Comparison of ENCODE assay signal across 23 cellular contexts in genomic region chr16:4087099-4087885, GRCh38. TPM values are rescaled to one million over a fixed set of nuclear protein-coding genes. Genes with fewer than 3 reads are reported as not detected.
A peak's percentile ranks its signal among the peaks of the same experiment; 100 is the strongest.
DNase-seq lines count a peak whose midpoint lies in the region; ATAC-seq, FAIRE-seq and TF ChIP-seq lines count a peak whose summit lies in the region.
"Had no signal": no experiment of that assay in that cellular context is flagged by ENCODE, and none has a peak within 500 bp of the region (broad histone marks: within the 10 kb centered on the region; RNA-seq: fewer than 3 reads in every experiment).

No MANE protein-coding gene starts in this region.

- H3K27ac ChIP-seq in HCT116 (ENCODE audit: low read depth, low read length), result no peak overlapping the region
- no peak overlapping the region for H3K27ac ChIP-seq in K562 (ENCODE audit: extremely low read depth, low read depth, low read length)
- no peak overlapping the region for H3K27ac ChIP-seq in HepG2 (ENCODE audit: extremely low read length, insufficient read depth, low read length)
- H3K27ac ChIP-seq: neutrophil, transverse colon had no signal

- H3K27ac Mint-ChIP-seq in stimulated activated effector memory CD8-positive, alpha-beta T cell treated with anti-CD3 and anti-CD28 coated beads, Interleukin-12 subunit alpha, Interleukin-12 subunit beta, amount 100 ng/mL, for 72 hours, result peak overlapping the region; percentile 50
- H3K27ac Mint-ChIP-seq in activated naive CD4-positive, alpha-beta T cell treated with anti-CD3 and anti-CD28 coated beads, Interleukin-2, amount 10 ng/mL, durations not matched to agents 7 days and 5 days, result no peak overlapping the region
- H3K27ac Mint-ChIP-seq: activated B cell treated with CpG ODN at 0.5 μM for 24 hours; activated CD4-positive, alpha-beta memory T cell treated with anti-CD3 and anti-CD28 coated beads for 36 hours had no signal

- TF ChIP-seq CTCF in HCT116 (IDR thresholded peaks at IDR 0.05 in 2 of 3, conservative IDR thresholded peaks at IDR 0.05 in 1 of 3; ENCODE audit: borderline replicate concordance in 1 of 3, insufficient read depth in 1 of 3, low read depth in 2 of 3, low read length in 2 of 3) (no peak), K562 (IDR thresholded peaks at IDR 0.05 in 2 of 3, conservative IDR thresholded peaks at IDR 0.05 in 1 of 3; ENCODE audit: insufficient read depth in 2 of 3, low read depth in 1 of 3, low read length in 3 of 3) (no peak), HepG2 (CRISPR knock-in tag; IDR thresholded peaks at IDR 0.05) (no peak)

- TF ChIP-seq RAD21 in HCT116 (IDR thresholded peaks at IDR 0.05; ENCODE audit: low read depth), result no peak
- no peak for TF ChIP-seq RAD21 in K562 (CRISPR knock-in tag; conservative IDR thresholded peaks at IDR 0.05 in 1 of 2, IDR thresholded peaks at IDR 0.05 in 1 of 2)
- no peak for TF ChIP-seq RAD21 in HepG2 (CRISPR knock-in tag; IDR thresholded peaks at IDR 0.05)

- TF ChIP-seq POLR2A in HCT116 (IDR thresholded peaks at IDR 0.05; ENCODE audit: borderline replicate concordance, extremely low read depth, insufficient read depth, insufficient read length), result no peak
- TF ChIP-seq POLR2A in K562 (conservative IDR thresholded peaks at IDR 0.05), result no peak
- TF ChIP-seq POLR2A in HepG2 (IDR thresholded peaks at IDR 0.05; ENCODE audit: insufficient read depth in 1 of 2, low read depth in 2 of 2, low read length in 2 of 2), result no peak
- no peak for TF ChIP-seq POLR2A in H54 (IDR thresholded peaks at IDR 0.05; ENCODE audit: low read depth, low read length)

- H3K79me2 ChIP-seq in HCT116 (ENCODE audit: insufficient read depth, low read length) (no peaks in the 10 kb centered on the region), K562 (ENCODE audit: control insufficient read depth, insufficient read depth, low read length) (no peaks in the 10 kb centered on the region), HepG2 (ENCODE audit: insufficient read depth, low read length) (peaks cover 36% of the 10 kb centered on the region)

- H3K4me1 ChIP-seq in HCT116 (ENCODE audit: control insufficient read depth in 1 of 2, insufficient read depth in 2 of 2, low read length in 2 of 2) (peaks cover 20 to 23% of the 10 kb centered on the region in 2 experiments), K562 (replicated peaks in 1 of 2; ENCODE audit: control insufficient read depth in 2 of 2, insufficient read depth in 2 of 2, low read length in 2 of 2) (no peaks in the 10 kb centered on the region), HepG2 (ENCODE audit: insufficient read depth, low read length) (peaks cover 15% of the 10 kb centered on the region)

- no peaks in the 10 kb centered on the region for H3K36me3 Mint-ChIP-seq in stimulated activated effector memory CD8-positive, alpha-beta T cell treated with anti-CD3 and anti-CD28 coated beads, Interleukin-12 subunit alpha, Interleukin-12 subunit beta, amount 100 ng/mL, for 72 hours
- peaks cover 8% of the 10 kb centered on the region for H3K36me3 Mint-ChIP-seq in activated naive CD4-positive, alpha-beta T cell treated with anti-CD3 and anti-CD28 coated beads, Interleukin-2, amount 10 ng/mL, durations not matched to agents 7 days and 5 days
- H3K36me3 Mint-ChIP-seq: activated CD4-positive, alpha-beta memory T cell treated with anti-CD3 and anti-CD28 coated beads for 36 hours had no signal

- H3K9me3 Mint-ChIP-seq in stimulated activated effector memory CD8-positive, alpha-beta T cell treated with anti-CD3 and anti-CD28 coated beads, Interleukin-12 subunit alpha, Interleukin-12 subunit beta, amount 100 ng/mL, for 72 hours, result no peaks in the 10 kb centered on the region
- H3K9me3 Mint-ChIP-seq in activated naive CD4-positive, alpha-beta T cell treated with anti-CD3 and anti-CD28 coated beads, Interleukin-2, amount 10 ng/mL, durations not matched to agents 7 days and 5 days, result peaks cover 5% of the 10 kb centered on the region
- H3K9me3 Mint-ChIP-seq: activated B cell treated with CpG ODN at 0.5 μM for 24 hours; activated T-cell treated with anti-CD3 and anti-CD28 coated beads, Interleukin-2, amount 50 U/mL, for 4 hours had no signal

- intact Hi-C loops in HCT116 (cut with micrococcal nuclease) (no loop called here), K562 (cut with micrococcal nuclease) (no loop called here), HepG2 (cut with micrococcal nuclease; ENCODE audit: unreplicated experiment) (no loop called here)

- RAD21 ChIA-PET in HCT116 (lab: Charles Lee; ENCODE audit: low non-redundant PET in 1 of 2, low total read pairs in 2 of 2, uncharacterized antibody in 2 of 2, unreplicated experiment in 2 of 2), result interaction anchor here in 1 of 2 experiments (0.6 kb wide), 1 partner anchor 163 kb away, joined by 3 read pairs; no protein-coding TSS in a partner anchor

- DNase-seq in HCT116 (ENCODE audit: low read depth, low spot score), result no peak
- DNase-seq in K562 (ENCODE audit: extremely low read depth in 1 of 4, low spot score in 3 of 4), result no peak
- no peak for DNase-seq in HepG2 (ENCODE audit: low spot score)
- no peak for DNase-seq in stimulated activated effector memory CD8-positive, alpha-beta T cell treated with anti-CD3 and anti-CD28 coated beads, Interleukin-12 subunit alpha, Interleukin-12 subunit beta, amount 100 ng/mL, for 72 hours (ENCODE audit: low spot score in 2 of 2)
- no peak for DNase-seq in NCI-H510A treated with DMSO at 0.1 percent for 48 hours (lab: John Stamatoyannopoulos, UW)
- no peak for DNase-seq in MG63
- DNase-seq in H54 (ENCODE audit: insufficient read length, low spot score), result no peak
- no peak for DNase-seq in activated naive CD4-positive, alpha-beta T cell treated with anti-CD3 and anti-CD28 coated beads, Interleukin-2, amount 10 ng/mL, durations not matched to agents 7 days and 5 days
- DNase-seq: activated B cell treated with CpG ODN at 0.5 μM for 24 hours; activated CD4-positive, alpha-beta memory T cell treated with anti-CD3 and anti-CD28 coated beads for 36 hours; activated T-cell treated with anti-CD3 and anti-CD28 coated beads, Interleukin-2, amount 50 U/mL, for 4 hours; foreskin fibroblast; left colon; NCI-H1092 treated with DMSO at 0.1 percent for 48 hours; NCI-H2081 treated with DMSO at 0.1 percent for 48 hours; NCI-H526; retina; SHP77 had no signal

- BruUV-seq in HCT116 (replicated peaks; lab: Mats Ljungman, UMichigan) (no TSS peak), K562 (replicated peaks; lab: Mats Ljungman, UMichigan) (no TSS peak), HepG2 (replicated peaks; lab: Mats Ljungman, UMichigan) (no TSS peak)

- in situ Hi-C loops in K562 (cut with MboI) (no loop called here), HepG2 (cut with HindIII; ENCODE audit: extremely low pct_ligation_motif_present, low pct_unique_long_range_greater_than_20kb) (no loop called here)

- H3K4me2 ChIP-seq in HCT116 (ENCODE audit: low read length), result peak overlapping the region; percentile 12; the same call in 1 of the 2 replicates
- H3K4me2 ChIP-seq in K562 (ENCODE audit: insufficient read depth, low read length), result no peak overlapping the region
- H3K4me2 ChIP-seq in HepG2 (ENCODE audit: low read depth, low read length), result no peak overlapping the region

- no peaks in the 10 kb centered on the region for H3K36me3 ChIP-seq in HCT116 (ENCODE audit: control insufficient read depth in 1 of 2, insufficient read depth in 2 of 2, low read length in 2 of 2)
- H3K36me3 ChIP-seq in K562 (ENCODE audit: control insufficient read depth, insufficient read depth, low read length), result no peaks in the 10 kb centered on the region
- peaks cover 0 to 2% of the 10 kb centered on the region in 2 experiments; a peak in 2 of 5 replicates for H3K36me3 ChIP-seq in HepG2 (replicated peaks in 1 of 2; ENCODE audit: control insufficient read depth in 1 of 2, insufficient read depth in 2 of 2, low read length in 2 of 2)
- H3K36me3 ChIP-seq in MG63, result peaks cover 22% of the 10 kb centered on the region
- H3K36me3 ChIP-seq: neutrophil, transverse colon had no signal

- no peaks in the 10 kb centered on the region for H3K9me3 ChIP-seq in HCT116 (ENCODE audit: control insufficient read depth in 1 of 2, insufficient read depth in 1 of 2, low read depth in 1 of 2, low read length in 2 of 2)
- no peaks in the 10 kb centered on the region for H3K9me3 ChIP-seq in K562 (replicated peaks; ENCODE audit: control insufficient read depth, insufficient read depth, low read depth, low read length)
- H3K9me3 ChIP-seq in HepG2 (ENCODE audit: low read length), result no peaks in the 10 kb centered on the region
- no peaks in the 10 kb centered on the region for H3K9me3 ChIP-seq in MG63
- H3K9me3 ChIP-seq: neutrophil, transverse colon had no signal

- H3K4me3 Mint-ChIP-seq in stimulated activated effector memory CD8-positive, alpha-beta T cell treated with anti-CD3 and anti-CD28 coated beads, Interleukin-12 subunit alpha, Interleukin-12 subunit beta, amount 100 ng/mL, for 72 hours, result no peak overlapping the region
- no peak overlapping the region for H3K4me3 Mint-ChIP-seq in activated naive CD4-positive, alpha-beta T cell treated with anti-CD3 and anti-CD28 coated beads, Interleukin-2, amount 10 ng/mL, durations not matched to agents 7 days and 5 days
- H3K4me3 Mint-ChIP-seq: activated B cell treated with CpG ODN at 0.5 μM for 24 hours; activated CD4-positive, alpha-beta memory T cell treated with anti-CD3 and anti-CD28 coated beads for 36 hours; activated T-cell treated with anti-CD3 and anti-CD28 coated beads, Interleukin-2, amount 50 U/mL, for 4 hours had no signal

- H2AFZ ChIP-seq in HCT116 (ENCODE audit: low read depth, low read length, poor library complexity, severe bottlenecking), result no peak overlapping the region
- no peak overlapping the region for H2AFZ ChIP-seq in K562 (ENCODE audit: low read depth, low read length)
- H2AFZ ChIP-seq in HepG2 (ENCODE audit: low read length), result no peak overlapping the region

- ATAC-seq in HCT116 (no peak), K562 (no peak), HepG2 (peak; percentile 69)
- ATAC-seq in stimulated activated effector memory CD8-positive, alpha-beta T cell treated with anti-CD3 and anti-CD28 coated beads, Interleukin-12 subunit alpha, Interleukin-12 subunit beta, amount 100 ng/mL, for 72 hours, result no peak
- ATAC-seq: activated naive CD4-positive, alpha-beta T cell treated with anti-CD3 and anti-CD28 coated beads, Interleukin-2, amount 50 U/mL, for 72 hours; activated T-cell treated with anti-CD3 and anti-CD28 coated beads, Interleukin-2, amount 50 U/mL, for 4 hours; left colon had no signal

- FAIRE-seq in K562 (lab: Jason Lieb, UNC) (no peak), HepG2 (lab: Jason Lieb, UNC) (no peak), H54 (lab: Jason Lieb, UNC) (no peak)
- FAIRE-seq: colon, GM18507 had no signal

- H3K4me3 ChIP-seq in HCT116 (replicated peaks in 1 of 2; ENCODE audit: low read depth in 1 of 2, low read length in 2 of 2) (no peak overlapping the region), K562 (no peak overlapping the region), HepG2 (replicated peaks in 1 of 3; ENCODE audit: insufficient read depth in 1 of 3, low read depth in 2 of 3, low read length in 3 of 3) (no peak overlapping the region), MG63 (no peak overlapping the region)
- H3K4me3 ChIP-seq: transverse colon had no signal

- H3K27me3 Mint-ChIP-seq in activated naive CD4-positive, alpha-beta T cell treated with anti-CD3 and anti-CD28 coated beads, Interleukin-2, amount 10 ng/mL, durations not matched to agents 7 days and 5 days, result peaks cover 10% of the 10 kb centered on the region
- H3K27me3 Mint-ChIP-seq: activated CD4-positive, alpha-beta memory T cell treated with anti-CD3 and anti-CD28 coated beads for 36 hours had no signal

- H3K27me3 ChIP-seq in HCT116 (ENCODE audit: insufficient read depth, low read length), result no peaks in the 10 kb centered on the region
- peaks cover 34 to 64% of the 10 kb centered on the region in 2 experiments for H3K27me3 ChIP-seq in K562 (ENCODE audit: control insufficient read depth in 2 of 2, insufficient read depth in 2 of 2, low read length in 2 of 2)
- no peaks in the 10 kb centered on the region for H3K27me3 ChIP-seq in HepG2 (ENCODE audit: control insufficient read depth in 1 of 2, insufficient read depth in 2 of 2, low read length in 2 of 2)
- no peaks in the 10 kb centered on the region for H3K27me3 ChIP-seq in MG63
- H3K27me3 ChIP-seq: transverse colon had no signal

- 0% methylated on average over 11 of the region's 12 CpGs for WGBS in K562 (ENCODE audit: insufficient coverage, low coverage, missing lambda C conversion rate)
- WGBS in HepG2 (ENCODE audit: low lambda C conversion rate), result 80% methylated on average over 12 of the region's 12 CpGs

- H3K9ac ChIP-seq in HCT116 (ENCODE audit: low read length) (no peak overlapping the region), K562 (ENCODE audit: insufficient read depth in 1 of 2, low read depth in 2 of 2, low read length in 2 of 2) (no peak overlapping the region), HepG2 (ENCODE audit: insufficient read depth, low read depth, low read length) (no peak overlapping the region)

- no peaks in the 10 kb centered on the region for H3K9me2 ChIP-seq in HCT116 (ENCODE audit: insufficient read depth)

- peaks cover 18% of the 10 kb centered on the region for H3K4me1 Mint-ChIP-seq in stimulated activated effector memory CD8-positive, alpha-beta T cell treated with anti-CD3 and anti-CD28 coated beads, Interleukin-12 subunit alpha, Interleukin-12 subunit beta, amount 100 ng/mL, for 72 hours
- H3K4me1 Mint-ChIP-seq in activated naive CD4-positive, alpha-beta T cell treated with anti-CD3 and anti-CD28 coated beads, Interleukin-2, amount 10 ng/mL, durations not matched to agents 7 days and 5 days, result peaks cover 25% of the 10 kb centered on the region
- H3K4me1 Mint-ChIP-seq: activated B cell treated with CpG ODN at 0.5 μM for 24 hours had no signal

- H4K20me1 ChIP-seq in HCT116 (ENCODE audit: insufficient read depth) (no peaks in the 10 kb centered on the region), K562 (replicated peaks; ENCODE audit: control insufficient read depth, insufficient read depth, low read length) (no peaks in the 10 kb centered on the region), HepG2 (ENCODE audit: insufficient read depth, low read length) (0 out of 2 replicates have a peak, but pooled peaks cover 9% of the 10 kb centered on the region)

- no peaks in the 10 kb centered on the region for H3K9me1 ChIP-seq in K562 (ENCODE audit: control insufficient read depth, insufficient read depth, low read length)

- CTCF ChIA-PET in HCT116 (lab: Charles Lee) (no interaction called here), K562 (lab: Yijun Ruan, JAX; ENCODE audit: low intra/inter-chr PET ratio) (no interaction called here), HepG2 (lab: Yijun Ruan, JAX; ENCODE audit: low intra/inter-chr PET ratio, low total read pairs) (no interaction called here)
- CTCF ChIA-PET in activated naive CD4-positive, alpha-beta T cell treated with anti-CD3 and anti-CD28 coated beads, Interleukin-2, amount 10 ng/mL, durations not matched to agents 7 days and 5 days (lab: Charles Lee), result no interaction called here

- POLR2A ChIA-PET in HCT116 (lab: Charles Lee) (interaction anchor here (1.5 kb wide), 1 partner anchor 25 kb away, joined by 3 read pairs; no protein-coding TSS in a partner anchor), K562 (lab: Yijun Ruan, JAX) (interaction anchor here (1.1 kb wide), 2 partner anchors 12 to 26 kb away, joined by 3 to 4 read pairs; no protein-coding TSS in a partner anchor), HepG2 (lab: Yijun Ruan, JAX) (interaction anchor here (0.7 to 0.8 kb wide), 2 partner anchors 75 to 915 kb away, joined by 3 read pairs; no protein-coding TSS in a partner anchor)

- no peak for TF ChIP-seq EP300 in K562 (IDR thresholded peaks at IDR 0.05; ENCODE audit: low read length)
- no peak for TF ChIP-seq EP300 in HepG2 (IDR thresholded peaks at IDR 0.05; ENCODE audit: low read depth in 2 of 2, low read length in 2 of 2)
- no peak for TF ChIP-seq EP300 in HepG2 (CRISPR knock-in tag; IDR thresholded peaks at IDR 0.05; ENCODE audit: borderline replicate concordance)

RNA-seq across cellular contexts. Expression of gene ADCY9, which starts 28.9 kb away (rescaled TPM):
- total RNA-seq in HCT116 (2021; ENCODE audit: unreplicated experiment) (9.8 TPM), K562 (2014; rRNA removed) (0.05 and 0.61 TPM in 2 replicates), K562 (2014; rRNA removed; fragmentation: Illumina TruSeq; extraction: Trizol) (0.18 and 0.19 TPM in 2 replicates), K562 (2015; rRNA removed; fragmentation: Illumina TruSeq; extraction: Trizol) (0.29 and 0.41 TPM in 2 replicates), K562 (2021) (0.27 and 0.31 TPM in 2 replicates), HepG2 (2016; rRNA removed; fragmentation: Illumina TruSeq; extraction: Trizol) (9.6 and 11.2 TPM in 2 replicates)
- polyA plus RNA-seq in HCT116 (2012), result 7.0 and 7.7 TPM in 2 replicates
- total RNA-seq in K562 (2011; cell fraction: chromatin; rRNA removed; ENCODE audit: low replicate concordance), result 2.0 and 2.3 TPM in 2 replicates
- 1.4 and 1.5 TPM in 2 replicates for total RNA-seq in K562 (2011; cell fraction: nucleolus; rRNA removed)
- 1.1 and 1.2 TPM in 2 replicates for total RNA-seq in K562 (2011; cell fraction: nucleoplasm; rRNA removed)
- polyA plus RNA-seq in K562 (2011; rRNA removed) (0.17 and 0.49 TPM in 2 replicates), K562 (2014; fragmentation: Illumina TruSeq; extraction: Trizol) (0.15 and 0.24 TPM in 2 replicates), K562 (2014; fragmentation: Nextera tagmentation; extraction: Ambion mirVana) (under 1 TPM; 0.03 to 0.13 TPM), K562 (2014; rRNA removed) (0.09 TPM in 2 replicates), HepG2 (2011; rRNA removed) (13.6 and 13.9 TPM in 2 replicates)
- 0.54 and 0.68 TPM in 2 replicates for polyA plus RNA-seq in K562 (2011; cell fraction: cytosol; rRNA removed)
- polyA plus RNA-seq in K562 (2011; cell fraction: nucleus; rRNA removed), result 1.1 and 1.6 TPM in 2 replicates
- polyA plus RNA-seq in K562 (2012), result 0.27 and 0.40 TPM in 2 replicates
- polyA minus RNA-seq in K562 (2011; rRNA and poly(A)+ RNA removed), result 1.1 and 1.2 TPM in 2 replicates
- 1.2 and 1.5 TPM in 2 replicates for polyA minus RNA-seq in K562 (2011; cell fraction: cytosol; rRNA and poly(A)+ RNA removed)
- 1.2 and 1.9 TPM in 2 replicates for polyA minus RNA-seq in K562 (2011; cell fraction: nucleus; rRNA and poly(A)+ RNA removed)
- 6.9 and 7.1 TPM in 2 replicates for total RNA-seq in HepG2 (2016; cell fraction: cytosol; rRNA removed; fragmentation: Illumina TruSeq; extraction: Trizol; ENCODE audit: low read depth)
- 7.0 and 12.1 TPM in 2 replicates for total RNA-seq in HepG2 (2016; cell fraction: insoluble cytoplasmic fraction; rRNA removed; fragmentation: Illumina TruSeq; extraction: Trizol)
- total RNA-seq in HepG2 (2016; cell fraction: membrane; rRNA removed; fragmentation: Illumina TruSeq; extraction: Trizol), result 4.4 and 4.6 TPM in 2 replicates
- 15.9 and 17.5 TPM in 2 replicates for total RNA-seq in HepG2 (2016; cell fraction: nucleus; rRNA removed; fragmentation: Illumina TruSeq; extraction: Trizol)
- 15.9 and 17.7 TPM in 2 replicates for polyA plus RNA-seq in HepG2 (2011; cell fraction: cytosol; rRNA removed)
- 26.9 and 30.6 TPM in 2 replicates for polyA plus RNA-seq in HepG2 (2011; cell fraction: nucleus; rRNA removed)
- 15.9 and 19.6 TPM in 2 replicates for polyA plus RNA-seq in HepG2 (2012)
- polyA plus RNA-seq in HepG2 (2016; cell fraction: cytosol; fragmentation: Illumina TruSeq; extraction: Trizol; ENCODE audit: low read depth), result 0.63 and 1.1 TPM in 2 replicates
- 5.6 and 8.0 TPM in 2 replicates for polyA plus RNA-seq in HepG2 (2016; cell fraction: insoluble cytoplasmic fraction; fragmentation: Illumina TruSeq; extraction: Trizol; ENCODE audit: low read depth)
- 2.0 and 2.1 TPM in 2 replicates for polyA plus RNA-seq in HepG2 (2016; cell fraction: membrane; fragmentation: Illumina TruSeq; extraction: Trizol; ENCODE audit: low read depth)
- polyA plus RNA-seq in HepG2 (2016; cell fraction: nucleus; fragmentation: Illumina TruSeq; extraction: Trizol; ENCODE audit: insufficient read depth, low read depth), result 16.3 and 17.4 TPM in 2 replicates
- 21.8 and 108 TPM in 2 replicates for polyA minus RNA-seq in HepG2 (2011; rRNA and poly(A)+ RNA removed; ENCODE audit: low replicate concordance)
- polyA minus RNA-seq in HepG2 (2011; cell fraction: cytosol; rRNA and poly(A)+ RNA removed), result 53.6 and 62.1 TPM in 2 replicates
- 33.7 and 36.4 TPM in 2 replicates for polyA minus RNA-seq in HepG2 (2011; cell fraction: nucleus; rRNA and poly(A)+ RNA removed)
- total RNA-seq in MG63 (2014; rRNA removed; shearing (Covaris generic); ENCODE audit: low replicate concordance), result 12.4 and 18.4 TPM in 2 replicates
